Comparison of ENCODE assay signal across 11 cellular contexts in genomic region chr15:76575177-76576078, GRCh38.
DNase-seq lines count a peak whose midpoint lies in the region; ATAC-seq lines count a peak whose summit lies in the region.
"Had no signal": no experiment of that assay in that cellular context is flagged by ENCODE, and none has a peak within 500 bp of the region (broad histone marks: within the 10 kb centered on the region; RNA-seq: fewer than 3 reads in every experiment).

No MANE protein-coding gene starts in this region.

- DNase-seq in NOMO-1 treated with DMSO at 0.1 percent for 48 hours (lab: John Stamatoyannopoulos, UW; ENCODE audit: unreplicated experiment) (peak; percentile 2), NOMO-1 treated with dmso at 0.1 percent for 144 hours (lab: John Stamatoyannopoulos, UW; ENCODE audit: unreplicated experiment) (no peak), kidney tubule cell (ENCODE audit: low spot score) (peak; percentile 58), T1000 (lab: John Stamatoyannopoulos, UW) (no peak), NCI-H82 treated with DMSO at 0.1 percent for 48 hours (lab: John Stamatoyannopoulos, UW; ENCODE audit: unreplicated experiment) (no peak), EL (no peak)
- DNase-seq: lower lobe of right lung, NCI-H1105, T-cell had no signal

- ATAC-seq in GM21528 (IDR thresholded peaks at IDR 0.05; ENCODE audit: low FRiP score, unreplicated experiment): peak; percentile 75
- ATAC-seq in HG03439 (IDR thresholded peaks at IDR 0.05; ENCODE audit: unreplicated experiment): peak; percentile 86
- ATAC-seq: lower lobe of right lung, T-cell had no signal

Comparison
In these comparisons a context has a peak if more than half of its experiments do, and no peak if none do; other contexts are left out.
1. DNase-seq: peak in NOMO-1 treated with DMSO at 0.1 percent for 48 hours (single experiment) and kidney tubule cell (single experiment); none in NOMO-1 treated with dmso at 0.1 percent for 144 hours (single experiment), T1000 (single experiment), NCI-H82 treated with DMSO at 0.1 percent for 48 hours (single experiment) and EL (single experiment).